Comparison of ENCODE assay signal across 12 cellular contexts in the genomic region with DNA sequence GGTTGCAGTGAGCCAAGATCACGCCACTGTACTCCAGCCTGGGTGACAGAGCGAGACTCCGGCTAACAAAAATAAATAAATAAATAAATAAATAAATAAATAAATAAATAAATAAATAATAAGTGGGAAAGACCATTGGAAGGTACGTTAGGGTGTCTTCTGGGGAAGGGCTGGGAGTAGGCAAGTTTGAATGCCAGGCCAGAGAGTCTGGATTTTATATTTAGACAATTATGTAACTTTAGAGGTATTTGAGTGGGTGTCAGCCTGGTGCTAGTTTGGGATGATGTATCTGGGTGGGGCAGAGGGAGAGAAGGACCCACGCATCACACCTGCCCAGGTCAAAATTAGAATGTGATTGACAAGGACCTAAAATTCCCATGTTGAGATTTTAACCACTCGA.
DNase-seq lines count a peak whose midpoint lies in the region; ATAC-seq and TF ChIP-seq lines count a peak whose summit lies in the region.
"Had no signal": no experiment of that assay in that cellular context is flagged by ENCODE, and none has a peak within 500 bp of the region (broad histone marks: within the 10 kb centered on the region; RNA-seq: fewer than 3 reads in every experiment).

No MANE protein-coding gene starts in this region.

- peaks cover 7% of the 10 kb centered on the region; the same call in 1 of the 2 replicates for H3F3A ChIP-seq in DOHH2 (ENCODE audit: control insufficient read depth, insufficient read depth)

- peak overlapping the region; percentile 50 for H3K4me3 ChIP-seq in DOHH2 (ENCODE audit: low read length)
- H3K4me3 ChIP-seq in psoas muscle, result no peak overlapping the region

- no peaks in the 10 kb centered on the region for H3K36me3 Mint-ChIP-seq in T-helper 17 cell (ENCODE audit: low read depth)
- no peaks in the 10 kb centered on the region for H3K36me3 Mint-ChIP-seq in activated CD4-positive, alpha-beta memory T cell treated with anti-CD3 and anti-CD28 coated beads, Interleukin-2, amount 10 ng/mL, durations not matched to agents 7 days and 5 days (ENCODE audit: low read depth)

- intact Hi-C loops in psoas muscle (cut with DNase I), result no loop called here

- H3K9me3 Mint-ChIP-seq in activated CD4-positive, alpha-beta memory T cell treated with anti-CD3 and anti-CD28 coated beads, Interleukin-2, amount 10 ng/mL, durations not matched to agents 7 days and 5 days, result peaks cover 15% of the 10 kb centered on the region
- H3K9me3 Mint-ChIP-seq: activated naive CD4-positive, alpha-beta T cell treated with anti-CD3 and anti-CD28 coated beads for 36 hours; neural crest cell had no signal

- H3K36me3 ChIP-seq in DOHH2 (ENCODE audit: control insufficient read depth, low read length), result no peaks in the 10 kb centered on the region
- no peaks in the 10 kb centered on the region for H3K36me3 ChIP-seq in psoas muscle (ENCODE audit: insufficient read depth in 1 of 2, low read depth in 1 of 2)
- H3K36me3 ChIP-seq: BE2C had no signal

- no peaks in the 10 kb centered on the region for H3K9me2 ChIP-seq in DOHH2 (replicated peaks; ENCODE audit: control insufficient read depth, low read length)

- no peaks in the 10 kb centered on the region for H3K79me2 ChIP-seq in DOHH2 (ENCODE audit: control insufficient read depth, low read length)

- peaks cover 12% of the 10 kb centered on the region for H3K4me1 Mint-ChIP-seq in T-helper 17 cell
- peaks cover 9% of the 10 kb centered on the region for H3K4me1 Mint-ChIP-seq in activated CD4-positive, alpha-beta memory T cell treated with anti-CD3 and anti-CD28 coated beads, Interleukin-2, amount 10 ng/mL, durations not matched to agents 7 days and 5 days

- no peak overlapping the region for H3K4me3 Mint-ChIP-seq in T-helper 17 cell
- no peak overlapping the region for H3K4me3 Mint-ChIP-seq in activated CD4-positive, alpha-beta memory T cell treated with anti-CD3 and anti-CD28 coated beads, Interleukin-2, amount 10 ng/mL, durations not matched to agents 7 days and 5 days
- H3K4me3 Mint-ChIP-seq: activated naive CD4-positive, alpha-beta T cell treated with anti-CD3 and anti-CD28 coated beads for 36 hours had no signal

- H4K20me1 ChIP-seq in DOHH2 (ENCODE audit: control insufficient read depth, insufficient read depth, low read depth, low read length), result no peaks in the 10 kb centered on the region

- peak overlapping the region; percentile 6 for H3K27ac Mint-ChIP-seq in T-helper 17 cell
- no peak overlapping the region for H3K27ac Mint-ChIP-seq in activated CD4-positive, alpha-beta memory T cell treated with anti-CD3 and anti-CD28 coated beads, Interleukin-2, amount 10 ng/mL, durations not matched to agents 7 days and 5 days
- H3K27ac Mint-ChIP-seq: activated naive CD4-positive, alpha-beta T cell treated with anti-CD3 and anti-CD28 coated beads for 36 hours had no signal

- CTCF ChIA-PET in activated CD4-positive, alpha-beta memory T cell treated with anti-CD3 and anti-CD28 coated beads, Interleukin-2, amount 10 ng/mL, durations not matched to agents 7 days and 5 days (lab: Charles Lee), result interaction anchor here (0.5 to 2.1 kb wide), 22 partner anchors 18 to 660 kb away, joined by 3 to 50 read pairs (median 4); partner anchors contain the start of gene PRND

- WGBS in psoas muscle, 3 donors, result 61 to 70% (median 68%) methylated on average over 6 of the region's 6 CpGs

- H3K27me3 ChIP-seq in DOHH2 (ENCODE audit: control insufficient read depth, low read length) (no peaks in the 10 kb centered on the region), foreskin keratinocyte (no peaks in the 10 kb centered on the region), psoas muscle (ENCODE audit: insufficient read depth in 3 of 3, low read length in 2 of 3) (no peaks in the 10 kb centered on the region)
- H3K27me3 ChIP-seq: BE2C had no signal

- TF ChIP-seq CTCF in DOHH2 (IDR thresholded peaks at IDR 0.05; ENCODE audit: low read depth, low read length, poor library complexity, severe bottlenecking) (no peak), foreskin keratinocyte (conservative IDR thresholded peaks at IDR 0.05) (no peak), psoas muscle (IDR thresholded peaks at IDR 0.05) (no peak)

- ATAC-seq in T-helper 17 cell (no peak), foreskin keratinocyte (peak; percentile 50), psoas muscle (peak; percentile 75 to 87 (median 80)), GM21367 (IDR thresholded peaks at IDR 0.05; ENCODE audit: unreplicated experiment) (no peak)

- H3K4me2 ChIP-seq in DOHH2 (ENCODE audit: low read length), result peak overlapping the region; percentile 73

- H3K27me3 Mint-ChIP-seq in T-helper 17 cell, result peaks cover 5% of the 10 kb centered on the region
- H3K27me3 Mint-ChIP-seq in activated CD4-positive, alpha-beta memory T cell treated with anti-CD3 and anti-CD28 coated beads, Interleukin-2, amount 10 ng/mL, durations not matched to agents 7 days and 5 days, result peaks cover 2% of the 10 kb centered on the region

- TF ChIP-seq POLR2A in erythroblast (IDR thresholded peaks at IDR 0.05; ENCODE audit: low read length), result no peak

- POLR2A ChIA-PET in activated CD4-positive, alpha-beta memory T cell treated with anti-CD3 and anti-CD28 coated beads, Interleukin-2, amount 10 ng/mL, durations not matched to agents 7 days and 5 days (lab: Charles Lee), result interaction anchor here (0.9 kb wide), 1 partner anchor 107 kb away, joined by 3 read pairs; no protein-coding TSS in a partner anchor

- DNase-seq in T-helper 17 cell, result no peak
- peak; percentile 43 to 48 for DNase-seq in foreskin keratinocyte
- no peak for DNase-seq in psoas muscle
- no peak for DNase-seq in erythroblast (lab: John Stamatoyannopoulos, UW)
- no peak for DNase-seq in LoVo (ENCODE audit: low spot score)
- no peak for DNase-seq in activated CD4-positive, alpha-beta memory T cell treated with anti-CD3 and anti-CD28 coated beads, Interleukin-2, amount 10 ng/mL, durations not matched to agents 7 days and 5 days
- DNase-seq: DMS153 had no signal

- H3K9me3 ChIP-seq in DOHH2 (ENCODE audit: control insufficient read depth, insufficient read depth, low read length), result peaks cover 10% of the 10 kb centered on the region; the same call in 1 of the 2 replicates
- no peaks in the 10 kb centered on the region for H3K9me3 ChIP-seq in T-helper 17 cell (ENCODE audit: control insufficient read depth, low read length, poor library complexity, severe bottlenecking)
- H3K9me3 ChIP-seq in psoas muscle, result no peaks in the 10 kb centered on the region
- H3K9me3 ChIP-seq: BE2C had no signal

- H3K4me1 ChIP-seq in DOHH2 (ENCODE audit: control insufficient read depth, low read length) (peaks cover 51% of the 10 kb centered on the region), foreskin keratinocyte (peaks cover 20% of the 10 kb centered on the region), psoas muscle (peaks cover 20% of the 10 kb centered on the region)
- H3K4me1 ChIP-seq: BE2C had no signal

- H3K27ac ChIP-seq in DOHH2 (ENCODE audit: low read depth, low read length) (peak overlapping the region; percentile 82), foreskin keratinocyte (no peak overlapping the region), psoas muscle (peak overlapping the region; percentile 64)

Comparison
In these comparisons a context has a peak if more than half of its experiments do, and no peak if none do; other contexts are left out.
1. ATAC-seq: peak in foreskin keratinocyte (single experiment) and psoas muscle (4 of 4); none in T-helper 17 cell (single experiment) and GM21367 (single experiment).
2. DNase-seq: peak in foreskin keratinocyte (2 of 2); none in T-helper 17 cell (0 of 3), psoas muscle (0 of 2), erythroblast (0 of 2), LoVo (single experiment) and activated CD4-positive, alpha-beta memory T cell treated with anti-CD3 and anti-CD28 coated beads, Interleukin-2, amount 10 ng/mL, durations not matched to agents 7 days and 5 days (single experiment).